Comparison of ENCODE assay signal across 25 cellular contexts in genomic region chr6:79143320-79143898, GRCh38.
"Had no signal": no experiment of that assay in that cellular context is flagged by ENCODE, and none has a peak within 500 bp of the region (broad histone marks: within the 10 kb centered on the region; RNA-seq: fewer than 3 reads in every experiment).

No MANE protein-coding gene starts in this region.

- H3K27ac Mint-ChIP-seq: activated naive CD4-positive, alpha-beta T cell treated with anti-CD3 and anti-CD28 coated beads, Interleukin-2, amount 50 U/mL, for 72 hours; activated T-cell treated with anti-CD3 and anti-CD28 coated beads, Interleukin-2, amount 50 U/mL, for 72 hours; dendritic cell treated with granulocyte-macrophage colony-stimulating factor and Interleukin-4, amounts not matched to agents 40 ng/mL and 50 ng/mL, for 4 days; endodermal cell; memory B cell; naive thymus-derived CD8-positive, alpha-beta T cell had no signal

- FAIRE-seq: keratinocyte had no signal

- H3K4me3 Mint-ChIP-seq: activated T-cell treated with anti-CD3 and anti-CD28 coated beads, Interleukin-2, amount 50 U/mL, for 72 hours; dendritic cell treated with granulocyte-macrophage colony-stimulating factor and Interleukin-4, amounts not matched to agents 40 ng/mL and 50 ng/mL, for 4 days; endodermal cell; memory B cell; naive thymus-derived CD8-positive, alpha-beta T cell; neural crest cell had no signal

- DNase-seq: activated CD4-positive, alpha-beta T cell treated with anti-CD3 and anti-CD28 coated beads for 4 hours; activated CD4-positive, alpha-beta T cell treated with anti-CD3 and anti-CD28 coated beads, Interleukin-2, amount 50 U/mL, for 4 hours; activated naive CD4-positive, alpha-beta T cell; activated T-cell treated with anti-CD3 and anti-CD28 coated beads for 4 hours; activated T-cell treated with anti-CD3 and anti-CD28 coated beads, Interleukin-2, amount 50 U/mL, for 72 hours; central memory CD4-positive, alpha-beta T cell; endodermal cell; foreskin fibroblast; head of caudate nucleus; hippocampal formation; left colon; naive thymus-derived CD8-positive, alpha-beta T cell; occipital lobe; spleen; stimulated activated naive CD4-positive, alpha-beta T cell had no signal

- H2AFZ ChIP-seq: parathyroid adenoma had no signal

- H3K4me1 Mint-ChIP-seq: memory B cell; naive thymus-derived CD8-positive, alpha-beta T cell; neural crest cell had no signal

- H3K9me3 ChIP-seq: breast epithelium, spleen, suprapubic skin, tibial nerve had no signal

- H3K27me3 Mint-ChIP-seq: dendritic cell treated with granulocyte-macrophage colony-stimulating factor and Interleukin-4, amounts not matched to agents 40 ng/mL and 50 ng/mL, for 4 days had no signal

- H3K36me3 Mint-ChIP-seq: activated naive CD4-positive, alpha-beta T cell treated with anti-CD3 and anti-CD28 coated beads, Interleukin-2, amount 50 U/mL, for 72 hours; memory B cell; naive thymus-derived CD8-positive, alpha-beta T cell had no signal

- H3K4me1 ChIP-seq: breast epithelium, parathyroid adenoma, right atrium auricular region, spleen, suprapubic skin, tibial nerve had no signal

- H3K79me2 ChIP-seq: parathyroid adenoma had no signal

- H3K27ac ChIP-seq: breast epithelium, parathyroid adenoma, right atrium auricular region, spleen, suprapubic skin, tibial nerve had no signal

- H3K36me3 ChIP-seq: breast epithelium, right atrium auricular region, spleen, suprapubic skin, tibial nerve had no signal

- H3K9ac ChIP-seq: parathyroid adenoma had no signal

- H3K4me3 ChIP-seq: breast epithelium, right atrium auricular region, spleen, suprapubic skin, tibial nerve had no signal

- H3K9me3 Mint-ChIP-seq: activated naive CD4-positive, alpha-beta T cell treated with anti-CD3 and anti-CD28 coated beads, Interleukin-2, amount 50 U/mL, for 72 hours; activated T-cell treated with anti-CD3 and anti-CD28 coated beads, Interleukin-2, amount 50 U/mL, for 72 hours; dendritic cell treated with granulocyte-macrophage colony-stimulating factor and Interleukin-4, amounts not matched to agents 40 ng/mL and 50 ng/mL, for 4 days; endodermal cell had no signal

- H3K27me3 ChIP-seq: breast epithelium, right atrium auricular region, spleen, suprapubic skin, tibial nerve had no signal
